Comparison of ENCODE assay signal across 9 cellular contexts in genomic region chr11:126102436-126102894, GRCh38. TPM values are rescaled to one million over a fixed set of nuclear protein-coding genes. Genes with fewer than 3 reads are reported as not detected.
A peak's percentile ranks its signal among the peaks of the same experiment; 100 is the strongest.
DNase-seq lines count a peak whose midpoint lies in the region; ATAC-seq and TF ChIP-seq lines count a peak whose summit lies in the region.
"Had no signal": no experiment of that assay in that cellular context is flagged by ENCODE, and none has a peak within 500 bp of the region (broad histone marks: within the 10 kb centered on the region; RNA-seq: fewer than 3 reads in every experiment).

No MANE protein-coding gene starts in this region.

- no peaks in the 10 kb centered on the region for H3K9me3 Mint-ChIP-seq in WTC11

- no peak overlapping the region for H3K4me3 ChIP-seq in thyroid gland (replicated peaks in 1 of 3)

- H3K27ac Mint-ChIP-seq in WTC11 = 0 out of 2 replicates have a peak overlapping the region, but pooled peaks have one; percentile 1

- intact Hi-C loops in thyroid gland (cut with DNase I) = no loop called here

- no peaks in the 10 kb centered on the region for H3K27me3 ChIP-seq in thyroid gland

- no peaks in the 10 kb centered on the region for H3K36me3 Mint-ChIP-seq in WTC11

- DNase-seq in NCI-H524 (lab: John Stamatoyannopoulos, UW) = peak; percentile 10 to 59
- no peak for DNase-seq in NCI-H524 treated with DMSO at 0.1 percent for 48 hours (lab: John Stamatoyannopoulos, UW)
- no peak for DNase-seq in WTC11 (ENCODE audit: low spot score)
- no peak for DNase-seq in left lobe of liver (ENCODE audit: low spot score)
- DNase-seq in thyroid gland = peak; percentile 93 to 94
- no peak for DNase-seq in activated CD4-positive, CD25-positive, alpha-beta regulatory T cell (lab: John Stamatoyannopoulos, UW)
- DNase-seq: 8988T had no signal

- CTCF ChIA-PET in WTC11 (lab: Charles Lee) = interaction anchor here (1.0 kb wide), 1 partner anchor 41 kb away, joined by 3 read pairs; no protein-coding TSS in a partner anchor

- peaks cover 3% of the 10 kb centered on the region for H3K27me3 Mint-ChIP-seq in WTC11 (ENCODE audit: low read depth)

- 16 to 25% methylated on average over 6 of the region's 6 CpGs for WGBS in thyroid gland, 2 donors

- POLR2A ChIA-PET in WTC11 (lab: Charles Lee) = no interaction called here

- ATAC-seq in WTC11 (no peak), left lobe of liver (peak; percentile 90), GM21515 (IDR thresholded peaks at IDR 0.05; ENCODE audit: unreplicated experiment) (no peak), HG03135 (IDR thresholded peaks at IDR 0.05; ENCODE audit: unreplicated experiment) (no peak)

- TF ChIP-seq CTCF in WTC11 (IDR thresholded peaks at IDR 0.05) (no peak), thyroid gland (IDR thresholded peaks at IDR 0.05) (no peak)

- peak overlapping the region; percentile 72 to 84 (median 83) for H3K27ac ChIP-seq in thyroid gland

- H3K4me1 Mint-ChIP-seq in WTC11 = peaks cover 74% of the 10 kb centered on the region

- no peak overlapping the region for H3K4me3 Mint-ChIP-seq in WTC11

- TF ChIP-seq POLR2A in thyroid gland (IDR thresholded peaks at IDR 0.05) = peak in 1 of 2 donors; percentile 55

- H3K36me3 ChIP-seq in thyroid gland = no peaks in the 10 kb centered on the region

- H3K9me3 ChIP-seq in thyroid gland = no peaks in the 10 kb centered on the region

- peaks cover 22 to 29% of the 10 kb centered on the region in 2 donors for H3K4me1 ChIP-seq in thyroid gland

TF ChIP-seq in WTC11, 78 proteins besides CTCF, POLR2A, EP300 and RAD21:
- TF ChIP-seq ZNF281 (CRISPR knock-in tag; IDR thresholded peaks at IDR 0.05) = no peak
- no peak for TF ChIP-seq AFF4 (CRISPR knock-in tag; IDR thresholded peaks at IDR 0.05; ENCODE audit: borderline replicate concordance)
- no peak for TF ChIP-seq SMAD4 (CRISPR knock-in tag; IDR thresholded peaks at IDR 0.05)
- TF ChIP-seq ZNF121 (CRISPR knock-in tag; IDR thresholded peaks at IDR 0.05) = no peak
- TF ChIP-seq RORB (CRISPR knock-in tag; IDR thresholded peaks at IDR 0.05) = no peak
- TF ChIP-seq SMAD3 (CRISPR knock-in tag; IDR thresholded peaks at IDR 0.05; ENCODE audit: borderline replicate concordance) = no peak
- no peak for TF ChIP-seq KAT7 (CRISPR knock-in tag; IDR thresholded peaks at IDR 0.05; ENCODE audit: borderline replicate concordance)
- TF ChIP-seq ZBTB21 (CRISPR knock-in tag; IDR thresholded peaks at IDR 0.05; ENCODE audit: borderline replicate concordance) = no peak
- no peak for TF ChIP-seq AR (CRISPR knock-in tag; IDR thresholded peaks at IDR 0.05)
- TF ChIP-seq IRF2 (CRISPR knock-in tag; IDR thresholded peaks at IDR 0.05; ENCODE audit: borderline replicate concordance, low read depth) = no peak
- TF ChIP-seq GTF2I (CRISPR knock-in tag; conservative IDR thresholded peaks at IDR 0.05) = no peak
- TF ChIP-seq ZSCAN18 (CRISPR knock-in tag; IDR thresholded peaks at IDR 0.05) = no peak
- no peak for TF ChIP-seq IRF1 (CRISPR knock-in tag; IDR thresholded peaks at IDR 0.05)
- TF ChIP-seq JUN (CRISPR knock-in tag; IDR thresholded peaks at IDR 0.05) = no peak
TF ChIP-seq in WTC11: peak in this region for 0.

RNA-seq across cellular contexts. Expression of gene CDON, which starts 39.8 kb away (rescaled TPM):
- total RNA-seq in WTC11 (2021) (33.0 to 34.1 TPM (median 33.3 TPM) in 3 replicates), left lobe of liver (5.3 TPM), thyroid gland (100 to 1,000 TPM in 2 of 4 donors, 10 to 100 TPM in 2; 75.8 to 168 (median 108) TPM)

Comparison
In these comparisons a context has a peak if more than half of its experiments do, and no peak if none do; other contexts are left out.
1. DNase-seq: peak in NCI-H524 (2 of 2) and thyroid gland (2 of 2); none in NCI-H524 treated with DMSO at 0.1 percent for 48 hours (single experiment), WTC11 (single experiment), left lobe of liver (single experiment) and activated CD4-positive, CD25-positive, alpha-beta regulatory T cell (0 of 4).